Comparison of ENCODE assay signal across 1 cellular context in the genomic region with DNA sequence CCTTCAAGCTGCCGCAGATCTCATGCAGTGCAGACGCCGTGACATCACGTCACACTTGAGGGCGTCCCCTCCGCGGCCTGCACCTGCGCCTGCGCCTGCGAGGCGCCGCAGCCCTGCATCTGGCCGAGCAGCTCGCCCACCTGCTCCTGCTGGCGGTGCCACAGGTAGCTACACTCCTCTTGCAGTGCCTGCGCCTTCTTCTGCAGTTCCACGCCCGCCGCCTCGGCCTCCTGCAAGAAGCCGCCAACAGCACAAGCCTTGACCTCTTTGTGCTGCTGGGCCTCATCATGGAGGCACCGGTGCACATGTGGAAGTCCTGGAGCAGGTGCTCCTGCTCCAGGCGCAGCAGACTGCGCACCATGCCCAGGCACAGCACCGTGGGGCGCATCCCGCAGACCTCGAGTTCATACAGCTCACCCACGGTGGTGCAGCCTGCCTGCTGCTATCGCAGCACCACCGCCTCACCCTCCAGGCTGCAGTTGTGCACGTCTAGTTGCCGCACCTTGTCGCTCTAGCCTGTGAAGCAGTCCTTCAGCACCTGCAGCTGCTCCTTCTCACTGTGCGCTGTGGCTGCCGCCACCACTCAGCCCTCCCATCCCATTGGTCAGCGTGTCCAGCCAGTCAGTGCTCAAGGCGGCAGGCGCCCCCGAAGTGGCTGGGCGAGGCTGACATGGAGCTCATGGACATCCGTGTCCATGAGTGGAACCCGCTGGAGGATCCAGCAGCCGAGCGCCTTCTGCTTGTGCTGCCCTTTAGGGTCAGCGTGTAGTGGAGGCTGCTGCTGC.
A peak's percentile ranks its signal among the peaks of the same experiment; 100 is the strongest.
TF ChIP-seq lines count a peak whose summit lies in the region.

No MANE protein-coding gene starts in this region.

TF ChIP-seq in K562, 482 proteins besides CTCF, POLR2A, EP300 and RAD21:
- TF ChIP-seq ZNF239 (CRISPR knock-in tag; IDR thresholded peaks at IDR 0.05) (no peak), XRCC4 (IDR thresholded peaks at IDR 0.05; ENCODE audit: extremely low read depth, insufficient read depth, insufficient read length) (no peak)
- TF ChIP-seq, protein P1, sequence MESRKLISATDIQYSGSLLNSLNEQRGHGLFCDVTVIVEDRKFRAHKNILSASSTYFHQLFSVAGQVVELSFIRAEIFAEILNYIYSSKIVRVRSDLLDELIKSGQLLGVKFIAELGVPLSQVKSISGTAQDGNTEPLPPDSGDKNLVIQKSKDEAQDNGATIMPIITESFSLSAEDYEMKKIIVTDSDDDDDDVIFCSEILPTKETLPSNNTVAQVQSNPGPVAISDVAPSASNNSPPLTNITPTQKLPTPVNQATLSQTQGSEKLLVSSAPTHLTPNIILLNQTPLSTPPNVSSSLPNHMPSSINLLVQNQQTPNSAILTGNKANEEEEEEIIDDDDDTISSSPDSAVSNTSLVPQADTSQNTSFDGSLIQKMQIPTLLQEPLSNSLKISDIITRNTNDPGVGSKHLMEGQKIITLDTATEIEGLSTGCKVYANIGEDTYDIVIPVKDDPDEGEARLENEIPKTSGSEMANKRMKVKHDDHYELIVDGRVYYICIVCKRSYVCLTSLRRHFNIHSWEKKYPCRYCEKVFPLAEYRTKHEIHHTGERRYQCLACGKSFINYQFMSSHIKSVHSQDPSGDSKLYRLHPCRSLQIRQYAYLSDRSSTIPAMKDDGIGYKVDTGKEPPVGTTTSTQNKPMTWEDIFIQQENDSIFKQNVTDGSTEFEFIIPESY (CRISPR knock-in tag; IDR thresholded peaks at IDR 0.05) = peak; percentile 46; the same call in 1 of the 2 replicates
